Comparison of ENCODE assay signal across 8 cellular contexts in genomic region chr1:220529530-220529920, GRCh38. TPM values are rescaled to one million over a fixed set of nuclear protein-coding genes. Genes with fewer than 3 reads are reported as not detected.
DNase-seq lines count a peak whose midpoint lies in the region; ATAC-seq and TF ChIP-seq lines count a peak whose summit lies in the region.

No MANE protein-coding gene starts in this region.

- no peaks in the 10 kb centered on the region for H3K36me3 ChIP-seq in testis (ENCODE audit: low read depth, missing control alignments)

- peaks cover 6% of the 10 kb centered on the region for H3K4me1 ChIP-seq in testis

- intact Hi-C loops in activated CD4-positive, alpha-beta T cell treated with anti-CD3 and anti-CD28 coated beads for 36 hours (cut with DNase I, micrococcal nuclease) = loop anchor here (2.0 to 5.0 kb wide), 2 partner anchors 163 to 203 kb away; partner anchors contain the start of gene C1orf115 (in 1 of the 2)
- intact Hi-C loops in testis (cut with DNase I; ENCODE audit: low total_unique reads) = no loop called here

- H3K4me3 Mint-ChIP-seq in activated CD4-positive, alpha-beta T cell treated with anti-CD3 and anti-CD28 coated beads for 36 hours = peak overlapping the region; percentile 44

- peaks cover 7% of the 10 kb centered on the region for H3K9me3 Mint-ChIP-seq in activated CD4-positive, alpha-beta T cell treated with anti-CD3 and anti-CD28 coated beads for 36 hours (ENCODE audit: low read depth)

- in situ Hi-C loops in astrocyte of the spinal cord (cut with HindIII; ENCODE audit: low sequenced_read_pairs) = no loop called here

- peak overlapping the region; percentile 93 to 95 for H3K27ac ChIP-seq in testis

- 13 to 21% methylated on average over 3 of the region's 3 CpGs for WGBS in testis, 2 donors

- H3K27me3 ChIP-seq in testis = no peaks in the 10 kb centered on the region

- TF ChIP-seq POLR2A in testis (IDR thresholded peaks at IDR 0.05) = no peak

- POLR2A ChIA-PET in activated CD4-positive, alpha-beta T cell treated with anti-CD3 and anti-CD28 coated beads for 36 hours (lab: Charles Lee) = no interaction called here

- ATAC-seq in activated CD4-positive, alpha-beta T cell treated with anti-CD3 and anti-CD28 coated beads for 36 hours = no peak
- no peak for ATAC-seq in HG03196 (IDR thresholded peaks at IDR 0.05; ENCODE audit: unreplicated experiment)

- CTCF ChIA-PET in activated CD4-positive, alpha-beta T cell treated with anti-CD3 and anti-CD28 coated beads for 36 hours (lab: Charles Lee) = interaction anchor here (0.6 to 1.5 kb wide), 2 partner anchors 27 to 114 kb away, joined by 3 to 4 read pairs; no protein-coding TSS in a partner anchor

- TF ChIP-seq CTCF in astrocyte of the spinal cord (IDR thresholded peaks at IDR 0.05; ENCODE audit: low read depth, low read length) = no peak
- TF ChIP-seq CTCF in testis (IDR thresholded peaks at IDR 0.05) = no peak

- no peak overlapping the region for H3K27ac Mint-ChIP-seq in activated CD4-positive, alpha-beta T cell treated with anti-CD3 and anti-CD28 coated beads for 36 hours

- no peaks in the 10 kb centered on the region for H3K9me3 ChIP-seq in testis

- peaks cover 1% of the 10 kb centered on the region for H3K36me3 Mint-ChIP-seq in activated CD4-positive, alpha-beta T cell treated with anti-CD3 and anti-CD28 coated beads for 36 hours (ENCODE audit: low read depth)

- H3K4me3 ChIP-seq in astrocyte of the spinal cord (ENCODE audit: low read depth, low read length) (peak overlapping the region; percentile 65), testis (peak overlapping the region; percentile 84 to 96)

- peaks cover 58% of the 10 kb centered on the region for H3K27me3 Mint-ChIP-seq in activated CD4-positive, alpha-beta T cell treated with anti-CD3 and anti-CD28 coated beads for 36 hours

- DNase-seq in activated CD4-positive, alpha-beta T cell treated with anti-CD3 and anti-CD28 coated beads for 36 hours = no peak
- no peak for DNase-seq in activated CD4-positive, alpha-beta T cell treated with anti-CD3 and anti-CD28 coated beads, Interleukin-2, amount 50 U/mL, for 48 hours
- no peak for DNase-seq in astrocyte of the spinal cord (ENCODE audit: low read depth, low spot score)
- DNase-seq in medulla oblongata (ENCODE audit: extremely low spot score) = peak; percentile 32
- no peak for DNase-seq in testis
- no peak for DNase-seq in T1000 (lab: John Stamatoyannopoulos, UW)
- DNase-seq in hepatic stellate cell (ENCODE audit: low spot score) = no peak

- peaks cover 9% of the 10 kb centered on the region for H3K4me1 Mint-ChIP-seq in activated CD4-positive, alpha-beta T cell treated with anti-CD3 and anti-CD28 coated beads for 36 hours

RNA-seq across cellular contexts. Expression of gene MARK1, which starts 1.6 kb away (rescaled TPM):
- not detected for total RNA-seq in activated CD4-positive, alpha-beta T cell treated with anti-CD3 and anti-CD28 coated beads for 36 hours
- total RNA-seq in testis = 10 to 100 TPM; 31.2 to 49.6 TPM
- 25.5 TPM for polyA plus RNA-seq in testis (ENCODE audit: insufficient read depth, low read depth, low replicate concordance)

Comparison
In these comparisons a context has a peak if more than half of its experiments do, and no peak if none do; other contexts are left out.
1. RNA of gene MARK1, which starts 1.6 kb away (total RNA-seq): 31.2 to 49.6 TPM in testis; not detected in activated CD4-positive, alpha-beta T cell treated with anti-CD3 and anti-CD28 coated beads for 36 hours; every median in the first group is over 10 times any median in the second.